Comparison of ENCODE assay signal across 8 cellular contexts in genomic region chr7:123748734-123749536, GRCh38. TPM values are rescaled to one million over a fixed set of nuclear protein-coding genes. Genes with fewer than 3 reads are reported as not detected.
DNase-seq lines count a peak whose midpoint lies in the region; ATAC-seq lines count a peak whose summit lies in the region.

Gene WASL (minus strand): TSS chr7:123749003. CDS start chr7:123748734, 269 bp downstream.

- H3K4me1 Mint-ChIP-seq in CD4-positive, alpha-beta memory T cell = peaks cover 41 to 56% (median 51%) of the 10 kb centered on the region in 4 donors

- peaks cover 0 to 11% of the 10 kb centered on the region in 2 donors for H3K36me3 Mint-ChIP-seq in CD4-positive, alpha-beta memory T cell

- POLR2A ChIA-PET in CD4-positive, alpha-beta memory T cell (lab: Charles Lee; ENCODE audit: partially characterized antibody) = interaction anchor here (0.7 to 3.2 kb wide), 17 partner anchors 9 to 1181 kb away, joined by 3 to 37 read pairs (median 3); partner anchors contain the start of genes IQUB, NDUFA5 and POT1

- peaks cover 52% of the 10 kb centered on the region for H3K4me1 ChIP-seq in CD4-positive, alpha-beta memory T cell (ENCODE audit: insufficient read depth, low read length)

- no peaks in the 10 kb centered on the region for H3K27me3 Mint-ChIP-seq in CD4-positive, alpha-beta memory T cell

- H3K27me3 ChIP-seq in CD4-positive, alpha-beta memory T cell (ENCODE audit: insufficient read depth, low read length) = no peaks in the 10 kb centered on the region

- peak within 1 kb of the TSS; percentile 68 to 85 for H3K4me3 ChIP-seq in CD4-positive, alpha-beta memory T cell (ENCODE audit: low read length in 2 of 2)

- H3K27ac Mint-ChIP-seq in CD4-positive, alpha-beta memory T cell = peak within 1 kb of the TSS; percentile 94 to 97 (median 96)

- H3K36me3 ChIP-seq in CD4-positive, alpha-beta memory T cell (ENCODE audit: insufficient read depth, low read length) = no peaks in the 10 kb centered on the region

- no peaks in the 10 kb centered on the region for H3K9me3 ChIP-seq in CD4-positive, alpha-beta memory T cell (ENCODE audit: control insufficient read depth in 1 of 2, low read length in 2 of 2)

- peak; percentile 75 for ATAC-seq in GM19452 (IDR thresholded peaks at IDR 0.05; ENCODE audit: unreplicated experiment)
- ATAC-seq in HG03575 (IDR thresholded peaks at IDR 0.05; ENCODE audit: extremely low read depth, insufficient number of reproducible peaks, low FRiP score, unreplicated experiment) = peak; percentile 32

- peak within 1 kb of the TSS; percentile 91 to 98 (median 94) for H3K4me3 Mint-ChIP-seq in CD4-positive, alpha-beta memory T cell

- intact Hi-C loops in CD4-positive, alpha-beta memory T cell (cut with micrococcal nuclease) = loop anchor here (1.0 to 5.0 kb wide), 4 partner anchors 37 to 1183 kb away; partner anchors contain the start of genes IQUB and NDUFA5

- peak within 1 kb of the TSS; percentile 84 for H3K27ac ChIP-seq in CD4-positive, alpha-beta memory T cell (ENCODE audit: low read depth, low read length)

- peak; percentile 87 to 91 (median 88) for DNase-seq in CD4-positive, alpha-beta memory T cell
- DNase-seq in NCI-H82 (lab: John Stamatoyannopoulos, UW) = peak; percentile 98
- DNase-seq in activated CD8-positive, alpha-beta memory T cell treated with anti-CD3 and anti-CD28 coated beads for 24 hours = peak; percentile 94
- DNase-seq in effector CD8-positive, alpha-beta T cell (lab: John Stamatoyannopoulos, UW) = peak; percentile 78
- DNase-seq in lung microvascular endothelial cell (ENCODE audit: low read depth in 2 of 2) = peak; percentile 93 to 95
- DNase-seq in stimulated activated CD4-positive, alpha-beta T cell treated with anti-CD3 and anti-CD28 coated beads, TNF-alpha, amount 100 ng/mL, for 4 hours (ENCODE audit: low read depth in 3 of 3) = peak; percentile 71 to 79 (median 73)

- CTCF ChIA-PET in CD4-positive, alpha-beta memory T cell (lab: Charles Lee; ENCODE audit: partially characterized antibody) = interaction anchor here (0.7 to 1.8 kb wide), 11 partner anchors 9 to 255 kb away, joined by 3 to 8 read pairs (median 4); partner anchors contain the start of gene NDUFA5

- no peaks in the 10 kb centered on the region for H3K9me3 Mint-ChIP-seq in CD4-positive, alpha-beta memory T cell

RNA-seq across cellular contexts. Expression of gene WASL, which starts in this region (rescaled TPM):
- total RNA-seq in CD4-positive, alpha-beta memory T cell = 10 to 100 TPM; 12.7 to 13.5 TPM
- 1 to 10 TPM; 1.9 to 2.9 TPM for polyA plus RNA-seq in CD4-positive, alpha-beta memory T cell
- total RNA-seq in lung microvascular endothelial cell = 8.5 and 10.1 TPM in 2 replicates

Comparison
In these comparisons a context has a peak if more than half of its experiments do, and no peak if none do; other contexts are left out.
1. Peak in every context shown above with its lines: DNase-seq, ATAC-seq, H3K4me3 ChIP-seq and H3K27ac ChIP-seq.